In the genomic region with DNA sequence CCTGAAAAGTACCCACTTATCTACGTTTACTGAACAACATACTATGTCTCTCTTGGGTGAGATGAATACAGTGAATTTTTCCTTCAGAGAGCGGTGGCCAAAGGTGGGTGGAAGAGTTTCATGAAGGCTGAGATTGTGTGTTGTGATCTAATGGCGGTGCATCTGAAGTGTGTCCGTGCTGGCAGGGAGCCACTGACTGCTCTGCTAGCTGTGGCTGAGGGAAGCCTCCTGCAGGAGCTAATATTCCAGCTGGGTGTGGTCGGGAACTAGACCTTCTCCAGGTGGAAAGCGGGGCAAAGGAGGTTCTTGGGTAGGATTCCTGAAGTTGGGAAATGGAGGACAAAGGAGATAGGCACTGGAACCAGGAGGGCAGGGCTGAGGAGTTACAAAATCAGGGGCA, we compare ENCODE assay signal across 20 cellular contexts.
DNase-seq lines count a peak whose midpoint lies in the region; ATAC-seq lines count a peak whose summit lies in the region.
"Had no signal": no experiment of that assay in that cellular context is flagged by ENCODE, and none has a peak within 500 bp of the region (broad histone marks: within the 10 kb centered on the region; RNA-seq: fewer than 3 reads in every experiment).

No MANE protein-coding gene starts in this region.

- intact Hi-C loops in cardiac septum (cut with DNase I), result no loop called here
- intact Hi-C loops in left ventricle myocardium superior (cut with micrococcal nuclease), result no loop called here

- peak; percentile 26 for DNase-seq in DMS 273 (lab: John Stamatoyannopoulos, UW; ENCODE audit: unreplicated experiment)
- no peak for DNase-seq in DMS 273 treated with DMSO at 0.1 percent for 48 hours (lab: John Stamatoyannopoulos, UW)
- peak; percentile 63 for DNase-seq in cardiac septum (ENCODE audit: low spot score)
- DNase-seq in left ventricle myocardium superior, result no peak
- peak; percentile 1 for DNase-seq in islet precursor cell
- no peak for DNase-seq in NOMO-1 (lab: John Stamatoyannopoulos, UW; ENCODE audit: unreplicated experiment in 2 of 2)
- no peak for DNase-seq in OCI-M2 (lab: John Stamatoyannopoulos, UW; ENCODE audit: unreplicated experiment)
- DNase-seq: activated CD4-positive, alpha-beta T cell treated with anti-CD3 and anti-CD28 coated beads for 4 hours; activated gamma-delta T cell; activated naive CD8-positive, alpha-beta T cell treated with anti-CD3 and anti-CD28 coated beads, Interleukin-2, amount 10 ng/mL, durations not matched to agents 7 days and 5 days; activated T-cell treated with anti-CD3 and anti-CD28 coated beads, Interleukin-2, amount 50 U/mL, for 24 hours; caudate nucleus; endodermal cell; NCI-H1105; NCI-H1930; stimulated activated naive CD4-positive, alpha-beta T cell had no signal

- no peak for ATAC-seq in left ventricle myocardium superior
- ATAC-seq in GM18519 (IDR thresholded peaks at IDR 0.05; ENCODE audit: low FRiP score, unreplicated experiment), result no peak
- ATAC-seq: HCT116, K562, left lobe of liver had no signal

Comparison
In these comparisons a context has a peak if more than half of its experiments do, and no peak if none do; other contexts are left out.
1. DNase-seq: peak in DMS 273 (single experiment), cardiac septum (single experiment) and islet precursor cell (single experiment); none in DMS 273 treated with DMSO at 0.1 percent for 48 hours (single experiment), left ventricle myocardium superior (single experiment), NOMO-1 (0 of 2) and OCI-M2 (single experiment).